In genomic region chr10:104252349-104252748, GRCh38 we compare ENCODE assay signal across 22 cellular contexts.
"Had no signal": no experiment of that assay in that cellular context is flagged by ENCODE, and none has a peak within 500 bp of the region (broad histone marks: within the 10 kb centered on the region; RNA-seq: fewer than 3 reads in every experiment).

No MANE protein-coding gene starts in this region.

- DNase-seq: activated naive CD4-positive, alpha-beta T cell; activated T-cell treated with anti-CD3 and anti-CD28 coated beads, Interleukin-2, amount 50 U/mL, for 1 hour; anterior cingulate cortex; central memory CD4-positive, alpha-beta T cell; dorsolateral prefrontal cortex; foreskin melanocyte; glutamatergic neuron; hypothalamus; left lung; midbrain; nephron progenitor cell; occipital lobe; posterior cingulate gyrus; retina; stomach; T-helper 2 cell; trophoblast cell had no signal

- H3K4me3 Mint-ChIP-seq: activated CD8-positive, alpha-beta T cell treated with anti-CD3 and anti-CD28 coated beads for 36 hours; activated naive CD8-positive, alpha-beta T cell treated with anti-CD3 and anti-CD28 coated beads, Interleukin-2, amount 50 U/mL, for 24 hours had no signal

- H3K9me3 Mint-ChIP-seq: activated CD8-positive, alpha-beta T cell treated with anti-CD3 and anti-CD28 coated beads for 36 hours; activated naive CD8-positive, alpha-beta T cell treated with anti-CD3 and anti-CD28 coated beads, Interleukin-2, amount 50 U/mL, for 24 hours; brain had no signal

- ATAC-seq: activated naive CD8-positive, alpha-beta T cell treated with anti-CD3 and anti-CD28 coated beads, Interleukin-2, amount 50 U/mL, for 24 hours; activated T-helper 17 cell treated with anti-CD3 and anti-CD28 coated beads, Interleukin-2, amount 50 U/mL, for 72 hours; left lung had no signal

- H3K4me3 ChIP-seq: dorsolateral prefrontal cortex, left lung, stomach had no signal

- H3K36me3 Mint-ChIP-seq: brain had no signal

- H3K27ac ChIP-seq: epithelial cell of prostate, left lung, stomach had no signal

- H3K27me3 ChIP-seq: dorsolateral prefrontal cortex, left lung had no signal

- H3K9me3 ChIP-seq: left lung, stomach had no signal

- H3K27ac Mint-ChIP-seq: activated CD8-positive, alpha-beta T cell treated with anti-CD3 and anti-CD28 coated beads for 36 hours; nephron progenitor cell had no signal
